17 cellular contexts compared by ENCODE assay signal in genomic region chr9:3534614-3535404, GRCh38.
"Had no signal": no experiment of that assay in that cellular context is flagged by ENCODE, and none has a peak within 500 bp of the region (broad histone marks: within the 10 kb centered on the region; RNA-seq: fewer than 3 reads in every experiment).

No MANE protein-coding gene starts in this region.

- H3K9me3 ChIP-seq: breast epithelium, neutrophil, tibial nerve had no signal

- H3K4me3 ChIP-seq: breast epithelium, dorsolateral prefrontal cortex, lung, tibial nerve had no signal

- FAIRE-seq: endometrium had no signal

- H3K36me3 ChIP-seq: breast epithelium, neutrophil had no signal

- ATAC-seq: esophagus mucosa; left cardiac atrium; naive thymus-derived CD8-positive, alpha-beta T cell; T-cell had no signal

- H3K4me1 ChIP-seq: breast epithelium had no signal

- H3K27ac ChIP-seq: breast epithelium, dorsolateral prefrontal cortex, neutrophil, tibial nerve had no signal

- H3K27ac Mint-ChIP-seq: activated naive CD8-positive, alpha-beta T cell treated with anti-CD3 and anti-CD28 coated beads, Interleukin-2, amount 10 ng/mL, durations not matched to agents 7 days and 5 days; T-cell had no signal

- H3K27me3 ChIP-seq: breast epithelium, dorsolateral prefrontal cortex, neutrophil, tibial nerve had no signal

- DNase-seq: activated naive CD8-positive, alpha-beta T cell treated with anti-CD3 and anti-CD28 coated beads, Interleukin-2, amount 10 ng/mL, durations not matched to agents 7 days and 5 days; aorta; dorsolateral prefrontal cortex; hypothalamus; immature natural killer cell; left cardiac atrium; naive thymus-derived CD8-positive, alpha-beta T cell; posterior cingulate gyrus; stimulated activated CD4-positive, alpha-beta T cell treated with anti-CD3 and anti-CD28 coated beads, Interleukin-15, amount 100 ng/mL, for 24 hours; stimulated activated CD4-positive, alpha-beta T cell treated with anti-CD3 and anti-CD28 coated beads, Interleukin-4, amount 100 ng/mL, for 4 hours; T-cell had no signal

- H3K9me3 Mint-ChIP-seq: immature natural killer cell; naive thymus-derived CD8-positive, alpha-beta T cell; T-cell had no signal
